ENCODE assay signal across 1 cellular context in genomic region chr5:99141534-99142135, GRCh38.
TF ChIP-seq lines count a peak whose summit lies in the region.

No MANE protein-coding gene starts in this region.

TF ChIP-seq in WTC11, 78 proteins besides CTCF, POLR2A, EP300 and RAD21 (continued from another document):
- TF ChIP-seq ZNF423 (CRISPR knock-in tag; IDR thresholded peaks at IDR 0.05): no peak
- TF ChIP-seq ATF2 (CRISPR knock-in tag; IDR thresholded peaks at IDR 0.05; ENCODE audit: borderline replicate concordance, low read depth): no peak
- TF ChIP-seq USF2 (CRISPR knock-in tag; IDR thresholded peaks at IDR 0.05): no peak
- no peak for TF ChIP-seq AR (CRISPR knock-in tag; IDR thresholded peaks at IDR 0.05)
- TF ChIP-seq ATF1 (CRISPR knock-in tag; IDR thresholded peaks at IDR 0.05): no peak
- TF ChIP-seq ZBTB43 (CRISPR knock-in tag; IDR thresholded peaks at IDR 0.05): no peak
- TF ChIP-seq NFYB (CRISPR knock-in tag; conservative IDR thresholded peaks at IDR 0.05; ENCODE audit: low read depth): no peak
- TF ChIP-seq FOXK1 (CRISPR knock-in tag; IDR thresholded peaks at IDR 0.05): no peak
- no peak for TF ChIP-seq CREM (CRISPR knock-in tag; IDR thresholded peaks at IDR 0.05)
- no peak for TF ChIP-seq SMAD3 (CRISPR knock-in tag; IDR thresholded peaks at IDR 0.05; ENCODE audit: borderline replicate concordance)
- TF ChIP-seq E2F5 (CRISPR knock-in tag; IDR thresholded peaks at IDR 0.05): no peak
- TF ChIP-seq NR3C1 (CRISPR knock-in tag; conservative IDR thresholded peaks at IDR 0.05; ENCODE audit: low read depth): no peak
- TF ChIP-seq RELA (CRISPR knock-in tag; IDR thresholded peaks at IDR 0.05; ENCODE audit: borderline replicate concordance): no peak
- TF ChIP-seq ZNF512 (CRISPR knock-in tag; IDR thresholded peaks at IDR 0.05; ENCODE audit: borderline replicate concordance): no peak
- TF ChIP-seq MYBL2 (CRISPR knock-in tag; IDR thresholded peaks at IDR 0.05): no peak
- TF ChIP-seq ZNF263 (CRISPR knock-in tag; IDR thresholded peaks at IDR 0.05; ENCODE audit: low read depth): no peak
- TF ChIP-seq USF1 (CRISPR knock-in tag; IDR thresholded peaks at IDR 0.05): no peak
